ENCODE assay signal across 10 cellular contexts in the genomic region with DNA sequence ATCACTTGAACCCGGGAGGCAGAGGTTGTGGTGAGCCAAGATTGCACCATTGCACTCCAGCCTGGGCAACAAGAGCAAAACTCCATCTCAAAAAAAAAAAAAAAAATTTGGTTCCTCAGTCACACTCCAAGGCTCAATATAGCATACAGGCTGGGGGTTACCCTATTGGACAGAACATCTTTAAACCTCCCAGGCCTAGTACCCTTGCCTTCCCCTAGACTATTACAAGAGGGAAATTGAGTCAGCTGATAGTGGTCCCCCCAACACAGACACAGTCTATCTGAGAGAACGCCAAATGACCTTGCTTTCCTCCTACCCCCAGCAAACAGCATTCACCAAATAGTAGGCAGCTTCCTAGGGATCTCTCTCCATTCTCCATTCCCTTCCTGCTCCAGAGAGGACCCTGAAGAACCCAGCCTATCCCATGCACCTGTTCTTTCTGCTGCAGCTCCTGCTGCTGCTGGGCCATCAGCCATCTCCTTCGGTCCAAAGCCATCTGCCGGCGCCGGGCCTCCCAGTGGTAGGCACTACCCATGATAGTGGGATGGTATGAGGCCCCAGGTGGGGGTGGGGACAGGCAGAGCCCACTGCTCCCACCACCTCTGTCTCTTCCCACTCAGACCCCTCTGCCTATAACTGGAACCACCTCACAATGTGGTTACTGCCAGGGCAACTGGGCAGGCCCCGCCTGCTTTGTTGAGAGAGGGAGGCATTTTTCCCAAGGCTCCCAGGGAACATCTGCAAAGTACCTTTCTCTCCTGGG. TPM values are rescaled to one million over a fixed set of nuclear protein-coding genes. Genes with fewer than 3 reads are reported as not detected.
DNase-seq lines count a peak whose midpoint lies in the region; ATAC-seq, FAIRE-seq and TF ChIP-seq lines count a peak whose summit lies in the region.
"Not testable (repeated sequence)": the region's sequence is repeated elsewhere in the genome, so short reads cannot be mapped to it uniquely, and the experiment has no call there.
"Had no signal": no experiment of that assay in that cellular context is flagged by ENCODE, and none has a peak within 500 bp of the region (broad histone marks: within the 10 kb centered on the region; RNA-seq: fewer than 3 reads in every experiment).

A gene (minus strand): TSS at position 604 of the 763 bp plus-strand sequence. CDS start 69 bp downstream, at position 535.

- in situ Hi-C loops in Panc1 (cut with HindIII; ENCODE audit: low pct_unique_long_range_greater_than_20kb, low sequenced_read_pairs); HepG2 (cut with HindIII; ENCODE audit: extremely low pct_ligation_motif_present, low pct_unique_long_range_greater_than_20kb): not testable (repeated sequence)

- not testable (repeated sequence) for H2AFZ ChIP-seq in HepG2 (ENCODE audit: low read length)

- not testable (repeated sequence) for H3K27me3 ChIP-seq in Panc1 (ENCODE audit: control insufficient read depth, insufficient read depth, low read length); right cardiac atrium (ENCODE audit: control insufficient read depth, insufficient read depth); HepG2 (ENCODE audit: control insufficient read depth in 1 of 2, insufficient read depth in 2 of 2, low read length in 2 of 2)

- WGBS in right cardiac atrium: no CpG with 5 or more reads among the region's 7 CpGs
- no CpG with 5 or more reads among the region's 7 CpGs for WGBS in HepG2 (ENCODE audit: low lambda C conversion rate)

- H3K4me3 ChIP-seq in Panc1 (ENCODE audit: low read depth in 2 of 2, low read length in 2 of 2); right cardiac atrium (ENCODE audit: low read length); HepG2 (replicated peaks in 1 of 3; ENCODE audit: insufficient read depth in 1 of 3, low read depth in 2 of 3, low read length in 3 of 3): not testable (repeated sequence)

- BruUV-seq in Panc1 (replicated peaks; lab: Mats Ljungman, UMichigan); HepG2 (replicated peaks; lab: Mats Ljungman, UMichigan): not testable (repeated sequence)

- not testable (repeated sequence) for H3K9me3 ChIP-seq in Panc1 (ENCODE audit: control insufficient read depth, insufficient read depth, low read depth, low read length); right cardiac atrium (ENCODE audit: control insufficient read depth, low read length); HepG2 (ENCODE audit: low read length)

- intact Hi-C loops in Panc1 (cut with micrococcal nuclease; ENCODE audit: unreplicated experiment); Right ventricle myocardium inferior (cut with DNase I); right cardiac atrium (cut with DNase I); HepG2 (cut with micrococcal nuclease; ENCODE audit: unreplicated experiment); sciatic nerve (cut with DNase I): not testable (repeated sequence)

- H3K4me2 ChIP-seq in HepG2 (ENCODE audit: low read depth, low read length): not testable (repeated sequence)

- TF ChIP-seq RAD21 in HepG2 (CRISPR knock-in tag; IDR thresholded peaks at IDR 0.05): not testable (repeated sequence)

- H3K27ac ChIP-seq in Panc1 (ENCODE audit: low read length); right cardiac atrium (ENCODE audit: low read length); HepG2 (ENCODE audit: extremely low read length, insufficient read depth, low read length): not testable (repeated sequence)

- not testable (repeated sequence) for TF ChIP-seq CTCF in Panc1 (IDR thresholded peaks at IDR 0.05); HepG2 (CRISPR knock-in tag; IDR thresholded peaks at IDR 0.05)

- H3K9ac ChIP-seq in HepG2 (ENCODE audit: insufficient read depth, low read depth, low read length): not testable (repeated sequence)

- not testable (repeated sequence) for TF ChIP-seq EP300 in HepG2 (IDR thresholded peaks at IDR 0.05; ENCODE audit: low read depth in 2 of 2, low read length in 2 of 2); HepG2 (CRISPR knock-in tag; IDR thresholded peaks at IDR 0.05; ENCODE audit: borderline replicate concordance)

- not testable (repeated sequence) for DNase-seq in Panc1 (ENCODE audit: low read depth, low spot score); Right ventricle myocardium inferior (ENCODE audit: missing footprints); right cardiac atrium; HepG2 (ENCODE audit: low spot score); sciatic nerve (ENCODE audit: low spot score)

- not testable (repeated sequence) for H4K20me1 ChIP-seq in HepG2 (ENCODE audit: insufficient read depth, low read length)

- not testable (repeated sequence) for FAIRE-seq in HepG2 (lab: Jason Lieb, UNC)

- ATAC-seq in Panc1: 0 out of 2 replicates have a peak, but pooled peaks have one; percentile 18
- peak; percentile 26 for ATAC-seq in Right ventricle myocardium inferior
- peak; percentile 47 to 50 for ATAC-seq in right cardiac atrium
- ATAC-seq in HepG2: peak; percentile 11
- ATAC-seq in sciatic nerve: peak; percentile 52

- POLR2A ChIA-PET in Panc1 (lab: Charles Lee); HepG2 (lab: Yijun Ruan, JAX): not testable (repeated sequence)

- H3K4me1 ChIP-seq in Panc1 (ENCODE audit: control insufficient read depth, insufficient read depth, low read length); right cardiac atrium (ENCODE audit: control insufficient read depth, insufficient read depth, low read length); HepG2 (ENCODE audit: insufficient read depth, low read length): not testable (repeated sequence)

- H3K36me3 ChIP-seq in Panc1 (ENCODE audit: control insufficient read depth, insufficient read depth, low read length): not testable (repeated sequence)
- peaks cover 10 to 23% of the 10 kb centered on the region in 2 experiments for H3K36me3 ChIP-seq in HepG2 (replicated peaks in 1 of 2; ENCODE audit: control insufficient read depth in 1 of 2, insufficient read depth in 2 of 2, low read length in 2 of 2)

- CTCF ChIA-PET in Panc1 (lab: Charles Lee); HepG2 (lab: Yijun Ruan, JAX; ENCODE audit: low intra/inter-chr PET ratio, low total read pairs): not testable (repeated sequence)

- TF ChIP-seq POLR2A in HepG2 (IDR thresholded peaks at IDR 0.05; ENCODE audit: insufficient read depth in 1 of 2, low read depth in 2 of 2, low read length in 2 of 2): not testable (repeated sequence)

- not testable (repeated sequence) for H3K79me2 ChIP-seq in HepG2 (ENCODE audit: insufficient read depth, low read length)

RNA-seq across cellular contexts. Expression of the gene that starts here (rescaled TPM):
- total RNA-seq in Panc1 (2021; ENCODE audit: unreplicated experiment) (not detected), Right ventricle myocardium inferior (not detected), right cardiac atrium (not detected), HepG2 (2016; rRNA removed; fragmentation: Illumina TruSeq; extraction: Trizol) (not detected in 2 replicates), sciatic nerve (0.62 TPM)
- polyA plus RNA-seq in Panc1 (2012; ENCODE audit: insufficient read length): 0.70 TPM
- polyA plus RNA-seq in right cardiac atrium (0.16 TPM), HepG2 (2011; rRNA removed) (not detected in 2 replicates)
- total RNA-seq in HepG2 (2016; cell fraction: cytosol; rRNA removed; fragmentation: Illumina TruSeq; extraction: Trizol; ENCODE audit: low read depth): not detected in 2 replicates
- not detected in 2 replicates for total RNA-seq in HepG2 (2016; cell fraction: insoluble cytoplasmic fraction; rRNA removed; fragmentation: Illumina TruSeq; extraction: Trizol)
- total RNA-seq in HepG2 (2016; cell fraction: membrane; rRNA removed; fragmentation: Illumina TruSeq; extraction: Trizol): not detected in 2 replicates
- not detected in 2 replicates for total RNA-seq in HepG2 (2016; cell fraction: nucleus; rRNA removed; fragmentation: Illumina TruSeq; extraction: Trizol)
- polyA plus RNA-seq in HepG2 (2011; cell fraction: cytosol; rRNA removed): not detected in 2 replicates
- polyA plus RNA-seq in HepG2 (2011; cell fraction: nucleus; rRNA removed): 0.35 TPM in 1 of 2 replicates, not detected in the other
- 3.0 and 6.9 TPM in 2 replicates for polyA plus RNA-seq in HepG2 (2012)
- not detected in 2 replicates for polyA plus RNA-seq in HepG2 (2016; cell fraction: cytosol; fragmentation: Illumina TruSeq; extraction: Trizol; ENCODE audit: low read depth)
- polyA plus RNA-seq in HepG2 (2016; cell fraction: insoluble cytoplasmic fraction; fragmentation: Illumina TruSeq; extraction: Trizol; ENCODE audit: low read depth): not detected in 2 replicates
- not detected in 2 replicates for polyA plus RNA-seq in HepG2 (2016; cell fraction: membrane; fragmentation: Illumina TruSeq; extraction: Trizol; ENCODE audit: low read depth)
- not detected in 2 replicates for polyA plus RNA-seq in HepG2 (2016; cell fraction: nucleus; fragmentation: Illumina TruSeq; extraction: Trizol; ENCODE audit: insufficient read depth, low read depth)
- 0.28 and 0.48 TPM in 2 replicates for polyA minus RNA-seq in HepG2 (2011; rRNA and poly(A)+ RNA removed; ENCODE audit: low replicate concordance)
- polyA minus RNA-seq in HepG2 (2011; cell fraction: cytosol; rRNA and poly(A)+ RNA removed): not detected in 2 replicates
- polyA minus RNA-seq in HepG2 (2011; cell fraction: nucleus; rRNA and poly(A)+ RNA removed): 1.3 and 1.6 TPM in 2 replicates
- total RNA-seq: A172; Caco-2; CD4-positive, CD25-positive, alpha-beta regulatory T cell; CD8-positive, alpha-beta T cell had no signal
- polyA plus RNA-seq: AG04450; CD4-positive, CD25-positive, alpha-beta regulatory T cell had no signal

Comparison
In these comparisons a context has a peak if more than half of its experiments do, and no peak if none do; other contexts are left out.
1. Peak in ATAC-seq in Panc1; RNA of the gene not detected or under 1 TPM.
2. Peak in ATAC-seq in Right ventricle myocardium inferior; RNA of the gene not detected or under 1 TPM.
3. Peak in ATAC-seq in right cardiac atrium; RNA of the gene not detected or under 1 TPM.
4. Peak in ATAC-seq in sciatic nerve; RNA of the gene not detected or under 1 TPM.